15 cellular contexts compared by ENCODE assay signal in the genomic region with DNA sequence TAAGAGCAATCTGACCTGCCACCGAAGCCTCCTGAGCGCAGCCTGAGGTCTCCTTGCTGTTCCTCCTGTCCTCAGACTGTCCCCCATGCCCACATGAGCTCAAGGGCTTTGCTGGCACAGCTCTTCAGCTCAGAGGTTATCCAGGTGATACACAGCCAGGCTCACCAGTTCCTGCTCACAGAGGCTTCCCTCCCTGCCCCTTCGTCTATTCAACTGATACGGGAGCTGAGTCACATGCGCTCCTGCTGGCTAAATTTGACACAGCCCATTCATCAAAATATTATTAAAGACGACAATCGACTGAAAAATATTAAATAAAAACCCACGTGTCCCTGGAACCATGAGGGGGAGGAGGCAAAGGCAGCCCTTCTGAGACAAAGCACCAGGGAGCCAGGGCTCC. TPM values are rescaled to one million over a fixed set of nuclear protein-coding genes. Genes with fewer than 3 reads are reported as not detected.
DNase-seq lines count a peak whose midpoint lies in the region; ATAC-seq and TF ChIP-seq lines count a peak whose summit lies in the region.
"Had no signal": no experiment of that assay in that cellular context is flagged by ENCODE, and none has a peak within 500 bp of the region (broad histone marks: within the 10 kb centered on the region; RNA-seq: fewer than 3 reads in every experiment).

No MANE protein-coding gene starts in this region.

- no peak overlapping the region for H3K4me3 Mint-ChIP-seq in activated CD8-positive, alpha-beta memory T cell treated with anti-CD3 and anti-CD28 coated beads, Interleukin-2, amount 10 ng/mL, durations not matched to agents 7 days and 5 days

- H3K4me3 ChIP-seq in ascending aorta, result no peak overlapping the region
- H3K4me3 ChIP-seq in smooth muscle cell, result no peak overlapping the region

- H3K27me3 ChIP-seq in ascending aorta, result no peaks in the 10 kb centered on the region
- no peaks in the 10 kb centered on the region for H3K27me3 ChIP-seq in smooth muscle cell (ENCODE audit: low read depth)

- H3K4me1 Mint-ChIP-seq in activated CD8-positive, alpha-beta memory T cell treated with anti-CD3 and anti-CD28 coated beads, Interleukin-2, amount 10 ng/mL, durations not matched to agents 7 days and 5 days, result peaks cover 4% of the 10 kb centered on the region

- H4K20me1 ChIP-seq in smooth muscle cell (ENCODE audit: low read depth), result peaks cover 97% of the 10 kb centered on the region

- H3K9me3 Mint-ChIP-seq in activated CD8-positive, alpha-beta memory T cell treated with anti-CD3 and anti-CD28 coated beads, Interleukin-2, amount 10 ng/mL, durations not matched to agents 7 days and 5 days (ENCODE audit: low read depth), result no peaks in the 10 kb centered on the region

- H3K79me2 ChIP-seq in smooth muscle cell (ENCODE audit: low read depth), result peaks cover 51% of the 10 kb centered on the region

- H3K9ac ChIP-seq in smooth muscle cell (ENCODE audit: low read depth), result no peak overlapping the region

- H3K9me3 ChIP-seq in ascending aorta (no peaks in the 10 kb centered on the region), smooth muscle cell (replicated peaks; ENCODE audit: low read depth) (no peaks in the 10 kb centered on the region)

- H3K4me1 ChIP-seq in ascending aorta, result peaks cover 21 to 40% of the 10 kb centered on the region in 2 donors
- no peaks in the 10 kb centered on the region for H3K4me1 ChIP-seq in smooth muscle cell (ENCODE audit: low read depth)

- no peaks in the 10 kb centered on the region for H3K27me3 Mint-ChIP-seq in activated CD8-positive, alpha-beta memory T cell treated with anti-CD3 and anti-CD28 coated beads, Interleukin-2, amount 10 ng/mL, durations not matched to agents 7 days and 5 days

- TF ChIP-seq CTCF in ascending aorta (IDR thresholded peaks at IDR 0.05), result peak in 1 of 3 experiments; percentile 7
- no peak for TF ChIP-seq CTCF in smooth muscle cell (IDR thresholded peaks at IDR 0.05; ENCODE audit: borderline replicate concordance, insufficient read depth, poor library complexity, severe bottlenecking)

- 89% methylated on average over 8 of the region's 8 CpGs for WGBS in smooth muscle cell (ENCODE audit: low lambda C conversion rate)

- peak; percentile 19 for DNase-seq in NCI-H2171 treated with DMSO at 0.1 percent for 48 hours (lab: John Stamatoyannopoulos, UW)
- DNase-seq in NCI-H2171 (lab: John Stamatoyannopoulos, UW), result no peak
- DNase-seq in ascending aorta (ENCODE audit: low spot score in 2 of 2), result no peak
- peak in 23 of 42 donors; percentile 19 to 83 (median 51) for DNase-seq in head of caudate nucleus
- DNase-seq in smooth muscle cell (lab: John Stamatoyannopoulos, UW; ENCODE audit: unreplicated experiment), result no peak
- no peak for DNase-seq in activated CD8-positive, alpha-beta memory T cell treated with anti-CD3 and anti-CD28 coated beads, Interleukin-2, amount 10 ng/mL, durations not matched to agents 7 days and 5 days
- DNase-seq in DMS79 treated with DMSO at 0.1 percent for 48 hours (lab: John Stamatoyannopoulos, UW), result no peak
- DNase-seq: activated T-cell treated with anti-CD3 and anti-CD28 coated beads, Interleukin-2, amount 50 U/mL, for 1 hour; central memory CD4-positive, alpha-beta T cell; NCI-H2029 treated with DMSO at 0.1 percent for 48 hours had no signal

- ATAC-seq in activated CD8-positive, alpha-beta memory T cell treated with anti-CD3 and anti-CD28 coated beads, Interleukin-2, amount 10 ng/mL, durations not matched to agents 7 days and 5 days, result no peak
- ATAC-seq in GM21737 (IDR thresholded peaks at IDR 0.05; ENCODE audit: unreplicated experiment), result no peak

- H3K36me3 Mint-ChIP-seq in activated CD8-positive, alpha-beta memory T cell treated with anti-CD3 and anti-CD28 coated beads, Interleukin-2, amount 10 ng/mL, durations not matched to agents 7 days and 5 days, result peaks cover 1% of the 10 kb centered on the region

- H3F3A ChIP-seq in smooth muscle cell (ENCODE audit: low read depth), result no peaks in the 10 kb centered on the region

- intact Hi-C loops in ascending aorta (cut with DNase I) (no loop called here), head of caudate nucleus (cut with DNase I) (no loop called here)

- CTCF ChIA-PET in activated CD8-positive, alpha-beta memory T cell treated with anti-CD3 and anti-CD28 coated beads, Interleukin-2, amount 10 ng/mL, durations not matched to agents 7 days and 5 days (lab: Charles Lee), result no interaction called here

- H3K36me3 ChIP-seq in ascending aorta (peaks cover 0 to 6% of the 10 kb centered on the region in 2 donors), smooth muscle cell (ENCODE audit: low read depth) (no peaks in the 10 kb centered on the region)

- H2AFZ ChIP-seq in smooth muscle cell (ENCODE audit: low read depth), result no peak overlapping the region

- H3K27ac Mint-ChIP-seq in activated CD8-positive, alpha-beta memory T cell treated with anti-CD3 and anti-CD28 coated beads, Interleukin-2, amount 10 ng/mL, durations not matched to agents 7 days and 5 days, result no peak overlapping the region

- no peak overlapping the region for H3K4me2 ChIP-seq in smooth muscle cell

- H3K27ac ChIP-seq in ascending aorta (peak overlapping the region; percentile 67 to 69), smooth muscle cell (ENCODE audit: low read depth) (peak overlapping the region; percentile 1)

RNA-seq across cellular contexts. Expression of gene DUSP8, which starts 40.7 kb away (rescaled TPM):
- total RNA-seq in ascending aorta (27.0 TPM), smooth muscle cell (2.2 and 6.3 TPM in 2 replicates)
- 5.0 and 8.2 TPM in 2 replicates for polyA plus RNA-seq in smooth muscle cell
- total RNA-seq in activated CD8-positive, alpha-beta memory T cell treated with anti-CD3 and anti-CD28 coated beads, Interleukin-2, amount 10 ng/mL, durations not matched to agents 7 days and 5 days, result 1 to 10 TPM in 1 of 2 experiments, under 1 TPM in 1; 0.50 to 1.1 TPM
- total RNA-seq: LHCN-M2 had no signal

RNA-seq across cellular contexts. Expression of gene MOB2, which starts 44.8 kb away (rescaled TPM):
- total RNA-seq in ascending aorta, result 95.4 TPM
- total RNA-seq in smooth muscle cell, result 2.5 and 19.0 TPM in 2 replicates
- 24.0 and 35.7 TPM in 2 replicates for polyA plus RNA-seq in smooth muscle cell
- total RNA-seq in activated CD8-positive, alpha-beta memory T cell treated with anti-CD3 and anti-CD28 coated beads, Interleukin-2, amount 10 ng/mL, durations not matched to agents 7 days and 5 days, result 10 to 100 TPM; 34.1 to 34.7 TPM

RNA-seq across cellular contexts. Expression of gene KRTAP5-1, which starts 53.7 kb away (rescaled TPM):
- total RNA-seq in ascending aorta (not detected), smooth muscle cell (not detected in 2 replicates)
- polyA plus RNA-seq in smooth muscle cell, result 0.45 TPM in 1 of 2 replicates, not detected in the other
- not detected for total RNA-seq in activated CD8-positive, alpha-beta memory T cell treated with anti-CD3 and anti-CD28 coated beads, Interleukin-2, amount 10 ng/mL, durations not matched to agents 7 days and 5 days
- total RNA-seq: A172, LHCN-M2, myocyte, urinary bladder had no signal
- polyA plus RNA-seq: urinary bladder had no signal

Comparison
In these comparisons a context has a peak if more than half of its experiments do, and no peak if none do; other contexts are left out.
1. DNase-seq: peak in NCI-H2171 treated with DMSO at 0.1 percent for 48 hours (single experiment) and head of caudate nucleus (23 of 42); none in NCI-H2171 (single experiment), ascending aorta (0 of 2), smooth muscle cell (single experiment), activated CD8-positive, alpha-beta memory T cell treated with anti-CD3 and anti-CD28 coated beads, Interleukin-2, amount 10 ng/mL, durations not matched to agents 7 days and 5 days (single experiment) and DMS79 treated with DMSO at 0.1 percent for 48 hours (single experiment).